12 cellular contexts compared by ENCODE assay signal in the genomic region with DNA sequence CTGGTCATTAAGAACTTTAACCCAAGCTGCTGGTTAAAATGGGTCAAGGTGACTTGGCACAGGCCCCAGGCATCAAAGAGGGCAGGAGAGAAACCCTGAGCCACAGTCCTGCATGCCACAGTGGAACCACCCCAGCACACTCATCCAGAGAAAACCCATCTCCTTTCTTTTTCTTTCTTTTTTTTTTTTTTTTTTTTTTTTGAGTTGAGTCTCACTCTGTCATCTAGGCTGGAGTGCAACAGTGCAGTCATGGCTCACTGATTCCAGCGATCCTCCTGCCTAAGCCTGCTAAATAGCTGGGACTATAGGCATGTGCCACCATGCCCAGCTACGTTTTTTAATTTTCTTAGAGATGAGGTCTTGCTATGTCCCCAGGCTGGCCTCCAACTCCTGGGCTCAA.
"Had no signal": no experiment of that assay in that cellular context is flagged by ENCODE, and none has a peak within 500 bp of the region (broad histone marks: within the 10 kb centered on the region; RNA-seq: fewer than 3 reads in every experiment).

No MANE protein-coding gene starts in this region.

- ATAC-seq: sciatic nerve had no signal

- H3K9me3 Mint-ChIP-seq: activated naive CD8-positive, alpha-beta T cell treated with anti-CD3 and anti-CD28 coated beads, Interleukin-2, amount 10 ng/mL, durations not matched to agents 7 days and 5 days; naive B cell; neural progenitor cell had no signal

- H3K4me3 Mint-ChIP-seq: activated naive CD8-positive, alpha-beta T cell treated with anti-CD3 and anti-CD28 coated beads, Interleukin-2, amount 10 ng/mL, durations not matched to agents 7 days and 5 days; naive B cell; neural progenitor cell had no signal

- H3K4me3 ChIP-seq: lung, neural progenitor cell had no signal

- H3K27ac Mint-ChIP-seq: activated naive CD8-positive, alpha-beta T cell treated with anti-CD3 and anti-CD28 coated beads, Interleukin-2, amount 10 ng/mL, durations not matched to agents 7 days and 5 days; neural progenitor cell had no signal

- DNase-seq: activated CD4-positive, alpha-beta T cell treated with anti-CD3 and anti-CD28 coated beads, Interleukin-2, amount 50 U/mL, for 4 hours; activated gamma-delta T cell; activated naive CD8-positive, alpha-beta T cell treated with anti-CD3 and anti-CD28 coated beads, Interleukin-2, amount 10 ng/mL, durations not matched to agents 7 days and 5 days; activated T-cell treated with anti-CD3 and anti-CD28 coated beads, Interleukin-2, amount 50 U/mL, for 1 hour; aorta; effector CD8-positive, alpha-beta T cell; foreskin melanocyte; kidney glomerular epithelial cell; naive B cell had no signal

- H3K36me3 ChIP-seq: neural progenitor cell had no signal

- H3K4me1 Mint-ChIP-seq: naive B cell had no signal

- H3K27ac ChIP-seq: neural progenitor cell had no signal

- H3K36me3 Mint-ChIP-seq: activated naive CD8-positive, alpha-beta T cell treated with anti-CD3 and anti-CD28 coated beads, Interleukin-2, amount 10 ng/mL, durations not matched to agents 7 days and 5 days; naive B cell; neural progenitor cell had no signal

- H3K27me3 ChIP-seq: neural progenitor cell had no signal
